In the genomic region with DNA sequence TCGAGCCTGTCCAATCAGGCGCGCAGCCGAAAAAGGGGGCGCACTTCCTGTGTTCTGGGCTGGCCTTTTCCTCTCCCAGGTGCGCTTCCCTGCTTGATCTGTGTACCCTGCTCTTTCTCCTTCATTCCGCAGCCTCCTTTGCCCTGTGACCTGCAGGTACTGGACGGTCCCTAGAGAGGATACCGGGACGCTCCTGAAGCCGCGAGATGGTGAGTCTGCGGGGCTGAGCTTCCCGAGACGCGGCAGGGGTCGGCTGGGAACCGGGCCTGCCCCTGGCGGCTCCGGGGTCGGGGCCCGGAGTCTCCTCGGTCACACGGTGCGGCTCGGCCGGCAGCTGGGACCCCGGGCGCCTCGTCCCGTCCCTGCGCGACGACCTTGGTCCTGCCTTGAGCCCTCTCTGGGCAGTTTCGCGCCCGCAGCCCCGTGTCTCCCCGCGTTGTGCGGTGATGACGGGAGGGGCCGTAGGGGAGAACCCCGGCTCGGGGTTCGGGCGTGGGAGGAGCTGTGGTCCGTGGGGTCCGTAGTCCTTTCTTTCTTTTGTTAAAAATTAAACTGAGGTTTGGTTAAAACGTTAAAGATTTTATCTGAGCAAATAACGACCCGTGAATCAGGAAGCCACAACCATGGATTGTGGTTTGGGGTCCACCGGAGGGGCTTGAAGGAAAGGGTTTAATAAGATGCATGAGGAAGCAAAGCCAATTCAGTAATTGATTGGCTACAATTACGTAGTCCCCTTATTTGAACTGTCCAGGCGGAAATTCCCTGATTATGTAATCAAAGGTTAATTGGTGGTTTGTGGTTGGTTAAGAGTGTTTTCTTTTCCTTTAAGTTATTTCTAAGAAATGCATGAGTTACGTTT, we compare ENCODE assay signal across 1 cellular context.
TF ChIP-seq lines count a peak whose summit lies in the region.

No MANE protein-coding gene starts in this region.

TF ChIP-seq in HepG2, 621 proteins besides CTCF, POLR2A, EP300 and RAD21 (continued from another document and continues in another):
- TF ChIP-seq, protein P1, sequence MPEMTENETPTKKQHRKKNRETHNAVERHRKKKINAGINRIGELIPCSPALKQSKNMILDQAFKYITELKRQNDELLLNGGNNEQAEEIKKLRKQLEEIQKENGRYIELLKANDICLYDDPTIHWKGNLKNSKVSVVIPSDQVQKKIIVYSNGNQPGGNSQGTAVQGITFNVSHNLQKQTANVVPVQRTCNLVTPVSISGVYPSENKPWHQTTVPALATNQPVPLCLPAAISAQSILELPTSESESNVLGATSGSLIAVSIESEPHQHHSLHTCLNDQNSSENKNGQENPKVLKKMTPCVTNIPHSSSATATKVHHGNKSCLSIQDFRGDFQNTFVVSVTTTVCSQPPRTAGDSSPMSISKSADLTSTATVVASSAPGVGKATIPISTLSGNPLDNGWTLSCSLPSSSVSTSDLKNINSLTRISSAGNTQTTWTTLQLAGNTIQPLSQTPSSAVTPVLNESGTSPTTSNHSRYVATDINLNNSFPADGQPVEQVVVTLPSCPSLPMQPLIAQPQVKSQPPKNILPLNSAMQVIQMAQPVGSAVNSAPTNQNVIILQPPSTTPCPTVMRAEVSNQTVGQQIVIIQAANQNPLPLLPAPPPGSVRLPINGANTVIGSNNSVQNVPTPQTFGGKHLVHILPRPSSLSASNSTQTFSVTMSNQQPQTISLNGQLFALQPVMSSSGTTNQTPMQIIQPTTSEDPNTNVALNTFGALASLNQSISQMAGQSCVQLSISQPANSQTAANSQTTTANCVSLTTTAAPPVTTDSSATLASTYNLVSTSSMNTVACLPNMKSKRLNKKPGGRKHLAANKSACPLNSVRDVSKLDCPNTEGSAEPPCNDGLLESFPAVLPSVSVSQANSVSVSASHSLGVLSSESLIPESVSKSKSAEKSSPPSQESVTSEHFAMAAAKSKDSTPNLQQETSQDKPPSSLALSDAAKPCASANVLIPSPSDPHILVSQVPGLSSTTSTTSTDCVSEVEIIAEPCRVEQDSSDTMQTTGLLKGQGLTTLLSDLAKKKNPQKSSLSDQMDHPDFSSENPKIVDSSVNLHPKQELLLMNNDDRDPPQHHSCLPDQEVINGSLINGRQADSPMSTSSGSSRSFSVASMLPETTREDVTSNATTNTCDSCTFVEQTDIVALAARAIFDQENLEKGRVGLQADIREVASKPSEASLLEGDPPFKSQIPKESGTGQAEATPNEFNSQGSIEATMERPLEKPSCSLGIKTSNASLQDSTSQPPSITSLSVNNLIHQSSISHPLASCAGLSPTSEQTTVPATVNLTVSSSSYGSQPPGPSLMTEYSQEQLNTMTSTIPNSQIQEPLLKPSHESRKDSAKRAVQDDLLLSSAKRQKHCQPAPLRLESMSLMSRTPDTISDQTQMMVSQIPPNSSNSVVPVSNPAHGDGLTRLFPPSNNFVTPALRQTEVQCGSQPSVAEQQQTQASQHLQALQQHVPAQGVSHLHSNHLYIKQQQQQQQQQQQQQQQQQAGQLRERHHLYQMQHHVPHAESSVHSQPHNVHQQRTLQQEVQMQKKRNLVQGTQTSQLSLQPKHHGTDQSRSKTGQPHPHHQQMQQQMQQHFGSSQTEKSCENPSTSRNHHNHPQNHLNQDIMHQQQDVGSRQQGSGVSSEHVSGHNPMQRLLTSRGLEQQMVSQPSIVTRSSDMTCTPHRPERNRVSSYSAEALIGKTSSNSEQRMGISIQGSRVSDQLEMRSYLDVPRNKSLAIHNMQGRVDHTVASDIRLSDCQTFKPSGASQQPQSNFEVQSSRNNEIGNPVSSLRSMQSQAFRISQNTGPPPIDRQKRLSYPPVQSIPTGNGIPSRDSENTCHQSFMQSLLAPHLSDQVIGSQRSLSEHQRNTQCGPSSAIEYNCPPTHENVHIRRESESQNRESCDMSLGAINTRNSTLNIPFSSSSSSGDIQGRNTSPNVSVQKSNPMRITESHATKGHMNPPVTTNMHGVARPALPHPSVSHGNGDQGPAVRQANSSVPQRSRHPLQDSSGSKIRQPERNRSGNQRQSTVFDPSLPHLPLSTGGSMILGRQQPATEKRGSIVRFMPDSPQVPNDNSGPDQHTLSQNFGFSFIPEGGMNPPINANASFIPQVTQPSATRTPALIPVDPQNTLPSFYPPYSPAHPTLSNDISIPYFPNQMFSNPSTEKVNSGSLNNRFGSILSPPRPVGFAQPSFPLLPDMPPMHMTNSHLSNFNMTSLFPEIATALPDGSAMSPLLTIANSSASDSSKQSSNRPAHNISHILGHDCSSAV (CRISPR knock-in tag; IDR thresholded peaks at IDR 0.05; ENCODE audit: borderline replicate concordance): peak; percentile 71; the same call in 1 of the 2 replicates
- TF ChIP-seq, protein P2, sequence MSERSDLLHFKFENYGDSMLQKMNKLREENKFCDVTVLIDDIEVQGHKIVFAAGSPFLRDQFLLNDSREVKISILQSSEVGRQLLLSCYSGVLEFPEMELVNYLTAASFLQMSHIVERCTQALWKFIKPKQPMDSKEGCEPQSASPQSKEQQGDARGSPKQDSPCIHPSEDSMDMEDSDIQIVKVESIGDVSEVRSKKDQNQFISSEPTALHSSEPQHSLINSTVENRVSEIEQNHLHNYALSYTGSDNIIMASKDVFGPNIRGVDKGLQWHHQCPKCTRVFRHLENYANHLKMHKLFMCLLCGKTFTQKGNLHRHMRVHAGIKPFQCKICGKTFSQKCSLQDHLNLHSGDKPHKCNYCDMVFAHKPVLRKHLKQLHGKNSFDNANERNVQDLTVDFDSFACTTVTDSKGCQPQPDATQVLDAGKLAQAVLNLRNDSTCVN (CRISPR knock-in tag; IDR thresholded peaks at IDR 0.05; ENCODE audit: borderline replicate concordance): 0 out of 2 replicates have a peak, but pooled peaks have one; percentile 18
- TF ChIP-seq MTF2 (CRISPR knock-in tag; IDR thresholded peaks at IDR 0.05; ENCODE audit: borderline replicate concordance) (no peak), ZNF652 (CRISPR knock-in tag; IDR thresholded peaks at IDR 0.05; ENCODE audit: borderline replicate concordance, low read depth) (peak; percentile 27; the same call in 1 of the 2 replicates), TBL1XR1 (IDR thresholded peaks at IDR 0.05; ENCODE audit: borderline replicate concordance, low read length, partially characterized antibody) (peak; percentile 63), TGIF2 (CRISPR knock-in tag; IDR thresholded peaks at IDR 0.05) (peak; percentile 69; the same call in 1 of the 2 replicates), FLYWCH1 (CRISPR knock-in tag; IDR thresholded peaks at IDR 0.05) (no peak), ZNF546 (CRISPR knock-in tag; conservative IDR thresholded peaks at IDR 0.05) (peak; percentile 92), NAIF1 (CRISPR knock-in tag; IDR thresholded peaks at IDR 0.05; ENCODE audit: borderline replicate concordance) (no peak), RBFOX2 (IDR thresholded peaks at IDR 0.05; ENCODE audit: low read depth, low read length) (peak; percentile 100), POLR2AphosphoS5 (IDR thresholded peaks at IDR 0.05; ENCODE audit: low read depth, low read length) (peak; percentile 97), ZC3H4 (CRISPR knock-in tag; IDR thresholded peaks at IDR 0.05; ENCODE audit: borderline replicate concordance) (no peak), ZNF780A (CRISPR knock-in tag; IDR thresholded peaks at IDR 0.05) (0 out of 2 replicates have a peak, but pooled peaks have one; percentile 67), KLF13 (CRISPR knock-in tag; IDR thresholded peaks at IDR 0.05) (peak; percentile 83; the same call in 1 of the 2 replicates), ZNF660 (CRISPR knock-in tag; IDR thresholded peaks at IDR 0.05; ENCODE audit: borderline replicate concordance, low read depth) (no peak), GATA4 (IDR thresholded peaks at IDR 0.05; ENCODE audit: borderline replicate concordance, low read depth) (0 out of 2 replicates have a peak, but pooled peaks have one; percentile 47), ZNF468 (CRISPR knock-in tag; IDR thresholded peaks at IDR 0.05) (peak; percentile 51; the same call in 1 of the 2 replicates), FOSL1 (CRISPR knock-in tag; IDR thresholded peaks at IDR 0.05; ENCODE audit: borderline replicate concordance) (no peak), ZNF557 (CRISPR knock-in tag; IDR thresholded peaks at IDR 0.05) (no peak), SIN3B (IDR thresholded peaks at IDR 0.05; ENCODE audit: low read length) (peak; percentile 52; the same call in 1 of the 2 replicates), ZNF564 (CRISPR knock-in tag; IDR thresholded peaks at IDR 0.05) (0 out of 2 replicates have a peak, but pooled peaks have one; percentile 37), ARID2 (CRISPR knock-in tag; IDR thresholded peaks at IDR 0.05; ENCODE audit: borderline replicate concordance) (peak; percentile 83; the same call in 1 of the 2 replicates), CHD4 (IDR thresholded peaks at IDR 0.05; ENCODE audit: borderline replicate concordance, low read length) (no peak), GTF2F1 (IDR thresholded peaks at IDR 0.05; ENCODE audit: low read length) (no peak)
- TF ChIP-seq, protein P3, sequence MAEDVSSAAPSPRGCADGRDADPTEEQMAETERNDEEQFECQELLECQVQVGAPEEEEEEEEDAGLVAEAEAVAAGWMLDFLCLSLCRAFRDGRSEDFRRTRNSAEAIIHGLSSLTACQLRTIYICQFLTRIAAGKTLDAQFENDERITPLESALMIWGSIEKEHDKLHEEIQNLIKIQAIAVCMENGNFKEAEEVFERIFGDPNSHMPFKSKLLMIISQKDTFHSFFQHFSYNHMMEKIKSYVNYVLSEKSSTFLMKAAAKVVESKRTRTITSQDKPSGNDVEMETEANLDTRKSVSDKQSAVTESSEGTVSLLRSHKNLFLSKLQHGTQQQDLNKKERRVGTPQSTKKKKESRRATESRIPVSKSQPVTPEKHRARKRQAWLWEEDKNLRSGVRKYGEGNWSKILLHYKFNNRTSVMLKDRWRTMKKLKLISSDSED (CRISPR knock-in tag; IDR thresholded peaks at IDR 0.05): 0 out of 2 replicates have a peak, but pooled peaks have one; percentile 46
- TF ChIP-seq, protein P4, sequence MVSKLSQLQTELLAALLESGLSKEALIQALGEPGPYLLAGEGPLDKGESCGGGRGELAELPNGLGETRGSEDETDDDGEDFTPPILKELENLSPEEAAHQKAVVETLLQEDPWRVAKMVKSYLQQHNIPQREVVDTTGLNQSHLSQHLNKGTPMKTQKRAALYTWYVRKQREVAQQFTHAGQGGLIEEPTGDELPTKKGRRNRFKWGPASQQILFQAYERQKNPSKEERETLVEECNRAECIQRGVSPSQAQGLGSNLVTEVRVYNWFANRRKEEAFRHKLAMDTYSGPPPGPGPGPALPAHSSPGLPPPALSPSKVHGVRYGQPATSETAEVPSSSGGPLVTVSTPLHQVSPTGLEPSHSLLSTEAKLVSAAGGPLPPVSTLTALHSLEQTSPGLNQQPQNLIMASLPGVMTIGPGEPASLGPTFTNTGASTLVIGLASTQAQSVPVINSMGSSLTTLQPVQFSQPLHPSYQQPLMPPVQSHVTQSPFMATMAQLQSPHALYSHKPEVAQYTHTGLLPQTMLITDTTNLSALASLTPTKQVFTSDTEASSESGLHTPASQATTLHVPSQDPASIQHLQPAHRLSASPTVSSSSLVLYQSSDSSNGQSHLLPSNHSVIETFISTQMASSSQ (IDR thresholded peaks at IDR 0.05; ENCODE audit: low read depth): peak; percentile 96
- TF ChIP-seq, protein P4 (CRISPR knock-in tag; IDR thresholded peaks at IDR 0.05; ENCODE audit: borderline replicate concordance): peak; percentile 97
- TF ChIP-seq, protein P5, sequence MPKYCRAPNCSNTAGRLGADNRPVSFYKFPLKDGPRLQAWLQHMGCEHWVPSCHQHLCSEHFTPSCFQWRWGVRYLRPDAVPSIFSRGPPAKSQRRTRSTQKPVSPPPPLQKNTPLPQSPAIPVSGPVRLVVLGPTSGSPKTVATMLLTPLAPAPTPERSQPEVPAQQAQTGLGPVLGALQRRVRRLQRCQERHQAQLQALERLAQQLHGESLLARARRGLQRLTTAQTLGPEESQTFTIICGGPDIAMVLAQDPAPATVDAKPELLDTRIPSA (CRISPR knock-in tag; IDR thresholded peaks at IDR 0.05; ENCODE audit: borderline replicate concordance): no peak
- TF ChIP-seq, protein P6, sequence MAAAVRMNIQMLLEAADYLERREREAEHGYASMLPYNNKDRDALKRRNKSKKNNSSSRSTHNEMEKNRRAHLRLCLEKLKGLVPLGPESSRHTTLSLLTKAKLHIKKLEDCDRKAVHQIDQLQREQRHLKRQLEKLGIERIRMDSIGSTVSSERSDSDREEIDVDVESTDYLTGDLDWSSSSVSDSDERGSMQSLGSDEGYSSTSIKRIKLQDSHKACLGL (CRISPR knock-in tag; IDR thresholded peaks at IDR 0.05): peak; percentile 90
- TF ChIP-seq, protein P7, sequence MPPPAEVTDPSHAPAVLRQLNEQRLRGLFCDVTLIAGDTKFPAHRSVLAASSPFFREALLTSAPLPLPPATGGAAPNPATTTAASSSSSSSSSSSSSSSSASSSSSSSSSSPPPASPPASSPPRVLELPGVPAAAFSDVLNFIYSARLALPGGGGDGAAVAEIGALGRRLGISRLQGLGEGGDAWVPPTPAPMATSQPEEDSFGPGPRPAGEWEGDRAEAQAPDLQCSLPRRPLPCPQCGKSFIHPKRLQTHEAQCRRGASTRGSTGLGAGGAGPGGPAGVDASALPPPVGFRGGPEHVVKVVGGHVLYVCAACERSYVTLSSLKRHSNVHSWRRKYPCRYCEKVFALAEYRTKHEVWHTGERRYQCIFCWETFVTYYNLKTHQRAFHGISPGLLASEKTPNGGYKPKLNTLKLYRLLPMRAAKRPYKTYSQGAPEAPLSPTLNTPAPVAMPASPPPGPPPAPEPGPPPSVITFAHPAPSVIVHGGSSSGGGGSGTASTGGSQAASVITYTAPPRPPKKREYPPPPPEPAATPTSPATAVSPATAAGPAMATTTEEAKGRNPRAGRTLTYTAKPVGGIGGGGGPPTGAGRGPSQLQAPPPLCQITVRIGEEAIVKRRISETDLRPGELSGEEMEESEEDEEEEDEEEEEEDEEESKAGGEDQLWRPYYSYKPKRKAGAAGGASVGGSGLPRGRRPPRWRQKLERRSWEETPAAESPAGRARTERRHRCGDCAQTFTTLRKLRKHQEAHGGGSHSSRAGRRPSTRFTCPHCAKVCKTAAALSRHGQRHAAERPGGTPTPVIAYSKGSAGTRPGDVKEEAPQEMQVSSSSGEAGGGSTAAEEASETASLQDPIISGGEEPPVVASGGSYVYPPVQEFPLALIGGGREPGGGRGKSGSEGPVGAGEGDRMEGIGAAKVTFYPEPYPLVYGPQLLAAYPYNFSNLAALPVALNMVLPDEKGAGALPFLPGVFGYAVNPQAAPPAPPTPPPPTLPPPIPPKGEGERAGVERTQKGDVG (CRISPR knock-in tag; IDR thresholded peaks at IDR 0.05; ENCODE audit: borderline replicate concordance): no peak
- TF ChIP-seq, protein P8, sequence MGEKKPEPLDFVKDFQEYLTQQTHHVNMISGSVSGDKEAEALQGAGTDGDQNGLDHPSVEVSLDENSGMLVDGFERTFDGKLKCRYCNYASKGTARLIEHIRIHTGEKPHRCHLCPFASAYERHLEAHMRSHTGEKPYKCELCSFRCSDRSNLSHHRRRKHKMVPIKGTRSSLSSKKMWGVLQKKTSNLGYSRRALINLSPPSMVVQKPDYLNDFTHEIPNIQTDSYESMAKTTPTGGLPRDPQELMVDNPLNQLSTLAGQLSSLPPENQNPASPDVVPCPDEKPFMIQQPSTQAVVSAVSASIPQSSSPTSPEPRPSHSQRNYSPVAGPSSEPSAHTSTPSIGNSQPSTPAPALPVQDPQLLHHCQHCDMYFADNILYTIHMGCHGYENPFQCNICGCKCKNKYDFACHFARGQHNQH (CRISPR knock-in tag; IDR thresholded peaks at IDR 0.05): peak; percentile 71
